Comparison of ENCODE assay signal across 8 cellular contexts in the genomic region with DNA sequence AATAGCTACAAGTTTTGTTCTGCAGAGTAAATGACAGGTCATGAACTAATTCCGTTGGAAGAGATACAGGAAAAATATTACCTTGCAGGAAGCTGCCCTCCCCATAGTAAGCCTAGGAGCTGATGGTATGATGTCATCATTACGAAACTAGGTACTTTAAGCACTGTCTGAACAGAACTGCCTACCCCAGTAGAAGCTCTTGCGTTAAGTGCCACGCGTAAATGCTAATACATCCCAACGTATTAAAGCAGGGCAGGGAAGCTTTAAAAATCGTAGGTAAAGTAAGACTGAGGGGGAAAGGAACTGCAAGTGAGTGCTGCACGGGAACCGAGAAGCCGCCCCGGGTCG. TPM values are rescaled to one million over a fixed set of nuclear protein-coding genes. Genes with fewer than 3 reads are reported as not detected.
A peak's percentile ranks its signal among the peaks of the same experiment; 100 is the strongest.
DNase-seq lines count a peak whose midpoint lies in the region; ATAC-seq and TF ChIP-seq lines count a peak whose summit lies in the region.

No MANE protein-coding gene starts in this region.

- peaks cover 14% of the 10 kb centered on the region for H3K4me1 Mint-ChIP-seq in brain
- H3K4me1 Mint-ChIP-seq in stimulated activated naive B cell treated with anti-CD40 and anti-IgM and Interleukin-4, amounts not matched to agents 10 μg/mL and 1 μg/mL and 100 μg/mL, for 72 hours: peaks cover 6 to 12% of the 10 kb centered on the region in 2 donors

- H3K27me3 Mint-ChIP-seq in brain: peaks cover 14% of the 10 kb centered on the region
- H3K27me3 Mint-ChIP-seq in stimulated activated naive B cell treated with anti-CD40 and anti-IgM and Interleukin-4, amounts not matched to agents 10 μg/mL and 1 μg/mL and 100 μg/mL, for 72 hours: peaks cover 48 to 50% of the 10 kb centered on the region in 2 donors

- H3K4me3 Mint-ChIP-seq in brain: peak overlapping the region; percentile 97 to 100 (median 99)
- H3K4me3 Mint-ChIP-seq in stimulated activated naive B cell treated with anti-CD40 and anti-IgM and Interleukin-4, amounts not matched to agents 10 μg/mL and 1 μg/mL and 100 μg/mL, for 72 hours: peak overlapping the region; percentile 80 to 83

- peak overlapping the region; percentile 94 to 98 (median 96) for H3K27ac Mint-ChIP-seq in brain
- H3K27ac Mint-ChIP-seq in stimulated activated naive B cell treated with anti-CD40 and anti-IgM and Interleukin-4, amounts not matched to agents 10 μg/mL and 1 μg/mL and 100 μg/mL, for 72 hours: peak overlapping the region; percentile 73

- DNase-seq in CD1c-positive myeloid dendritic cell (ENCODE audit: extremely low spot score) (peak; percentile 54), NCI-H748 treated with DMSO at 0.1 percent for 48 hours (lab: John Stamatoyannopoulos, UW) (peak; percentile 11), inferior parietal cortex (ENCODE audit: extremely low spot score) (peak; percentile 29)
- no peak for DNase-seq in stimulated activated naive B cell treated with anti-CD40 and anti-IgM and Interleukin-4, amounts not matched to agents 10 μg/mL and 1 μg/mL and 100 μg/mL, for 72 hours
- no peak for DNase-seq in NK-92 treated with Interleukin-12 subunit alpha and Interleukin-12 subunit beta, amount 100 ng/mL, for 24 hours (lab: John Stamatoyannopoulos, UW)

- no peak for TF ChIP-seq CTCF in brain (conservative IDR thresholded peaks at IDR 0.05)

- ATAC-seq in GM19324 (IDR thresholded peaks at IDR 0.05; ENCODE audit: low FRiP score, unreplicated experiment): peak; percentile 37
- ATAC-seq in HG03196 (IDR thresholded peaks at IDR 0.05; ENCODE audit: unreplicated experiment): peak; percentile 50
- ATAC-seq in stimulated activated naive B cell treated with anti-CD40 and anti-IgM and Interleukin-4, amounts not matched to agents 10 μg/mL and 1 μg/mL and 100 μg/mL, for 72 hours (replicated peaks): peak in 1 of 2 donors; percentile 53

- peaks cover 19 to 33% (median 28%) of the 10 kb centered on the region in 5 experiments for H3K9me3 Mint-ChIP-seq in brain
- H3K9me3 Mint-ChIP-seq in stimulated activated naive B cell treated with anti-CD40 and anti-IgM and Interleukin-4, amounts not matched to agents 10 μg/mL and 1 μg/mL and 100 μg/mL, for 72 hours: peaks cover 9 to 11% of the 10 kb centered on the region in 2 donors

- peaks cover 35% of the 10 kb centered on the region for H3K36me3 Mint-ChIP-seq in brain
- H3K36me3 Mint-ChIP-seq in stimulated activated naive B cell treated with anti-CD40 and anti-IgM and Interleukin-4, amounts not matched to agents 10 μg/mL and 1 μg/mL and 100 μg/mL, for 72 hours: peaks cover 2 to 3% of the 10 kb centered on the region in 2 donors

RNA-seq across cellular contexts. Expression of a gene that starts 0.6 kb away (rescaled TPM):
- polyA plus RNA-seq in brain (ENCODE audit: insufficient read depth, low read depth, low replicate concordance): 2.1 TPM

RNA-seq across cellular contexts. Expression of a gene that starts 37.3 kb away (rescaled TPM):
- polyA plus RNA-seq in brain (ENCODE audit: insufficient read depth, low read depth, low replicate concordance): 1.7 TPM

Comparison
In these comparisons a context has a peak if more than half of its experiments do, and no peak if none do; other contexts are left out.
1. DNase-seq: peak in CD1c-positive myeloid dendritic cell (single experiment), NCI-H748 treated with DMSO at 0.1 percent for 48 hours (single experiment) and inferior parietal cortex (single experiment); none in stimulated activated naive B cell treated with anti-CD40 and anti-IgM and Interleukin-4, amounts not matched to agents 10 μg/mL and 1 μg/mL and 100 μg/mL, for 72 hours (single experiment) and NK-92 treated with Interleukin-12 subunit alpha and Interleukin-12 subunit beta, amount 100 ng/mL, for 24 hours (single experiment).